ENCODE assay signal across 1 cellular context in genomic region chr1:100862591-100862990, GRCh38.
TF ChIP-seq lines count a peak whose summit lies in the region.

No MANE protein-coding gene starts in this region.

TF ChIP-seq in IMR-90, 13 proteins besides CTCF, POLR2A, EP300 and RAD21 (continued from another document):
- TF ChIP-seq MAZ (IDR thresholded peaks at IDR 0.05; ENCODE audit: borderline replicate concordance, low read depth, low read length) (no peak), CEBPB (IDR thresholded peaks at IDR 0.05; ENCODE audit: low read depth, low read length) (no peak)
